ENCODE assay signal across 20 cellular contexts in genomic region chr11:17531818-17532131, GRCh38. TPM values are rescaled to one million over a fixed set of nuclear protein-coding genes. Genes with fewer than 3 reads are reported as not detected.
A peak's percentile ranks its signal among the peaks of the same experiment; 100 is the strongest.
DNase-seq lines count a peak whose midpoint lies in the region; ATAC-seq and TF ChIP-seq lines count a peak whose summit lies in the region.
"Had no signal": no experiment of that assay in that cellular context is flagged by ENCODE, and none has a peak within 500 bp of the region (broad histone marks: within the 10 kb centered on the region; RNA-seq: fewer than 3 reads in every experiment).

No MANE protein-coding gene starts in this region.

- H3K9me3 ChIP-seq in SJCRH30 (replicated peaks) = no peaks in the 10 kb centered on the region
- no peaks in the 10 kb centered on the region for H3K9me3 ChIP-seq in hepatocyte (ENCODE audit: low read depth)
- no peaks in the 10 kb centered on the region for H3K9me3 ChIP-seq in transverse colon
- H3K9me3 ChIP-seq: upper lobe of right lung had no signal

- peaks cover 9 to 31% of the 10 kb centered on the region in 2 donors for H3K27me3 Mint-ChIP-seq in stimulated activated naive B cell treated with anti-CD40 and anti-IgM and Interleukin-4, amounts not matched to agents 10 μg/mL and 1 μg/mL and 100 μg/mL, for 72 hours

- TF ChIP-seq POLR2A in transverse colon (IDR thresholded peaks at IDR 0.05) = no peak

- H3K9me3 Mint-ChIP-seq in stimulated activated naive B cell treated with anti-CD40 and anti-IgM and Interleukin-4, amounts not matched to agents 10 μg/mL and 1 μg/mL and 100 μg/mL, for 72 hours = no peaks in the 10 kb centered on the region

- H3K4me3 Mint-ChIP-seq in stimulated activated naive B cell treated with anti-CD40 and anti-IgM and Interleukin-4, amounts not matched to agents 10 μg/mL and 1 μg/mL and 100 μg/mL, for 72 hours = no peak overlapping the region
- H3K4me3 Mint-ChIP-seq: IgD-negative memory B cell had no signal

- H3K4me3 ChIP-seq in SJCRH30 (no peak overlapping the region), hepatocyte (no peak overlapping the region), transverse colon (no peak overlapping the region)
- H3K4me3 ChIP-seq: upper lobe of right lung had no signal

- no peaks in the 10 kb centered on the region for H3K27me3 ChIP-seq in SJCRH30
- no peaks in the 10 kb centered on the region for H3K27me3 ChIP-seq in hepatocyte
- H3K27me3 ChIP-seq in transverse colon = no peaks in the 10 kb centered on the region
- H3K27me3 ChIP-seq: upper lobe of right lung had no signal

- no peak overlapping the region for H3K27ac Mint-ChIP-seq in stimulated activated naive B cell treated with anti-CD40 and anti-IgM and Interleukin-4, amounts not matched to agents 10 μg/mL and 1 μg/mL and 100 μg/mL, for 72 hours
- H3K27ac Mint-ChIP-seq: IgD-negative memory B cell, progenitor cell of endocrine pancreas had no signal

- peaks cover 5% of the 10 kb centered on the region for H4K20me1 ChIP-seq in hepatocyte (ENCODE audit: insufficient read depth, poor library complexity, severe bottlenecking)

- WGBS in hepatocyte (ENCODE audit: low lambda C conversion rate, missing lambda C conversion rate) = 50% methylated on average over 3 of the region's 3 CpGs
- 33 to 48% methylated on average over 3 of the region's 3 CpGs for WGBS in transverse colon (ENCODE audit: low coverage in 1 of 2), 2 donors

- TF ChIP-seq CTCF in hepatocyte (IDR thresholded peaks at IDR 0.05; ENCODE audit: poor library complexity) = no peak
- TF ChIP-seq CTCF in transverse colon (IDR thresholded peaks at IDR 0.05) = no peak

- no peak overlapping the region for H2AFZ ChIP-seq in hepatocyte

- ATAC-seq in left cardiac atrium = peak; percentile 65 to 93
- no peak for ATAC-seq in stimulated activated naive B cell treated with anti-CD40 and anti-IgM and Interleukin-4, amounts not matched to agents 10 μg/mL and 1 μg/mL and 100 μg/mL, for 72 hours (replicated peaks)
- ATAC-seq: upper lobe of right lung had no signal

- H3K36me3 Mint-ChIP-seq in stimulated activated naive B cell treated with anti-CD40 and anti-IgM and Interleukin-4, amounts not matched to agents 10 μg/mL and 1 μg/mL and 100 μg/mL, for 72 hours = no peaks in the 10 kb centered on the region
- H3K36me3 Mint-ChIP-seq: IgD-negative memory B cell had no signal

- peaks cover 44% of the 10 kb centered on the region for H3K79me2 ChIP-seq in hepatocyte

- TF ChIP-seq EP300 in transverse colon (IDR thresholded peaks at IDR 0.05; ENCODE audit: low read depth) = no peak

- no peaks in the 10 kb centered on the region for H3K4me1 Mint-ChIP-seq in stimulated activated naive B cell treated with anti-CD40 and anti-IgM and Interleukin-4, amounts not matched to agents 10 μg/mL and 1 μg/mL and 100 μg/mL, for 72 hours
- H3K4me1 Mint-ChIP-seq: IgD-negative memory B cell had no signal

- H3K4me1 ChIP-seq in SJCRH30 (peaks cover 40% of the 10 kb centered on the region), hepatocyte (ENCODE audit: insufficient read depth) (peaks cover 23% of the 10 kb centered on the region), transverse colon (peaks cover 0 to 15% (median 7%) of the 10 kb centered on the region in 4 donors)
- H3K4me1 ChIP-seq: upper lobe of right lung had no signal

- intact Hi-C loops in left cardiac atrium (cut with DNase I) = no loop called here
- intact Hi-C loops in cardiac septum (cut with DNase I) = no loop called here
- intact Hi-C loops in transverse colon (cut with DNase I; ENCODE audit: low total_unique reads) = no loop called here

- in situ Hi-C loops in transverse colon (cut with MboI; ENCODE audit: low pct_ligation_motif_present in 1 of 4, low pct_unique_long_range_greater_than_20kb in 1 of 4, low sequenced_read_pairs in 3 of 4) = no loop called here

- no peaks in the 10 kb centered on the region for H3K36me3 ChIP-seq in SJCRH30
- no peaks in the 10 kb centered on the region for H3K36me3 ChIP-seq in hepatocyte (replicated peaks; ENCODE audit: insufficient read depth, low read depth)
- no peaks in the 10 kb centered on the region for H3K36me3 ChIP-seq in transverse colon
- H3K36me3 ChIP-seq: upper lobe of right lung, WERI-Rb-1 had no signal

- DNase-seq in left cardiac atrium = no peak
- DNase-seq in cardiac septum (ENCODE audit: low spot score) = no peak
- peak; percentile 66 to 77 for DNase-seq in SJCRH30
- DNase-seq in hepatocyte (ENCODE audit: low spot score) = peak; percentile 80
- DNase-seq in transverse colon = peak; percentile 31
- DNase-seq in stimulated activated naive B cell treated with anti-CD40 and anti-IgM and Interleukin-4, amounts not matched to agents 10 μg/mL and 1 μg/mL and 100 μg/mL, for 72 hours = no peak
- DNase-seq in NCI-H526 (lab: John Stamatoyannopoulos, UW) = no peak
- no peak for DNase-seq in amniotic stem cell (lab: John Stamatoyannopoulos, UW)
- DNase-seq: central memory CD4-positive, alpha-beta T cell; H7; islet precursor cell; stimulated activated CD8-positive, alpha-beta memory T cell treated with anti-CD3 and anti-CD28 coated beads, Interleukin-4, amount 100 ng/mL, for 48 hours; SW 1271; upper lobe of right lung; WERI-Rb-1 had no signal

- H3K4me2 ChIP-seq in hepatocyte = no peak overlapping the region

- H3K27ac ChIP-seq in SJCRH30 (0 out of 2 replicates have a peak overlapping the region, but pooled peaks have one; percentile 8), hepatocyte (peak overlapping the region; percentile 89), transverse colon (peak overlapping the region in 1 of 4 donors; percentile 36)
- H3K27ac ChIP-seq: upper lobe of right lung, WERI-Rb-1 had no signal

- H3K9me2 ChIP-seq in hepatocyte (replicated peaks; ENCODE audit: insufficient read depth) = no peaks in the 10 kb centered on the region

RNA-seq across cellular contexts. Expression of gene USH1C, which starts 12.4 kb away (rescaled TPM):
- total RNA-seq in left cardiac atrium = under 1 TPM in 1 of 2 donors, not detected in 1; 0.88 TPM
- not detected for total RNA-seq in cardiac septum
- total RNA-seq in SJCRH30 (2014; rRNA removed; shearing (Covaris generic)) = 0.35 and 0.47 TPM in 2 replicates
- total RNA-seq in hepatocyte = 58.8 and 60.6 TPM in 2 replicates
- polyA plus RNA-seq in hepatocyte = 54.0 and 54.3 TPM in 2 replicates
- 1,000 to 10,000 TPM in 1 of 4 donors, 100 to 1,000 TPM in 3; 110 to 1,022 (median 157) TPM for total RNA-seq in transverse colon
- total RNA-seq: activated CD8-positive, alpha-beta memory T cell treated with anti-CD3 and anti-CD28 coated beads for 36 hours; glomerular endothelial cell; mononuclear cell; upper lobe of right lung had no signal
- polyA plus RNA-seq: IgD-negative memory B cell had no signal

RNA-seq across cellular contexts. Expression of gene OTOG, which starts 15.3 kb away (rescaled TPM):
- not detected for total RNA-seq in left cardiac atrium
- total RNA-seq in cardiac septum = not detected
- total RNA-seq in SJCRH30 (2014; rRNA removed; shearing (Covaris generic)) = 3.3 and 5.9 TPM in 2 replicates
- 0.16 and 0.27 TPM in 2 replicates for total RNA-seq in hepatocyte
- 0.06 and 2.0 TPM in 2 replicates for polyA plus RNA-seq in hepatocyte
- total RNA-seq in transverse colon = not detected
- total RNA-seq: activated CD8-positive, alpha-beta memory T cell treated with anti-CD3 and anti-CD28 coated beads for 36 hours; glomerular endothelial cell; mononuclear cell; upper lobe of right lung had no signal
- polyA plus RNA-seq: IgD-negative memory B cell had no signal

RNA-seq across cellular contexts. Expression of gene ABCC8, which starts 55.1 kb away (rescaled TPM):
- total RNA-seq in left cardiac atrium (1 to 10 TPM in 1 of 2 donors, under 1 TPM in 1; 0.99 to 1.9 TPM), cardiac septum (3.9 TPM), hepatocyte (0.88 and 2.2 TPM in 2 replicates), transverse colon (1 to 10 TPM in 3 of 4 donors, under 1 TPM in 1; 0.40 to 4.0 (median 3.5) TPM)
- total RNA-seq in SJCRH30 (2014; rRNA removed; shearing (Covaris generic)) = not detected in 2 replicates
- polyA plus RNA-seq in hepatocyte = 0.89 TPM in 1 of 2 replicates, not detected in the other
- total RNA-seq: activated CD8-positive, alpha-beta memory T cell treated with anti-CD3 and anti-CD28 coated beads for 36 hours; glomerular endothelial cell had no signal
- polyA plus RNA-seq: IgD-negative memory B cell had no signal

Comparison
In these comparisons a context has a peak if more than half of its experiments do, and no peak if none do; other contexts are left out.
1. ATAC-seq: peak in left cardiac atrium (2 of 2); none in stimulated activated naive B cell treated with anti-CD40 and anti-IgM and Interleukin-4, amounts not matched to agents 10 μg/mL and 1 μg/mL and 100 μg/mL, for 72 hours (0 of 2).
2. DNase-seq: peak in SJCRH30 (2 of 2), hepatocyte (single experiment) and transverse colon (single experiment); none in left cardiac atrium (single experiment), cardiac septum (single experiment), stimulated activated naive B cell treated with anti-CD40 and anti-IgM and Interleukin-4, amounts not matched to agents 10 μg/mL and 1 μg/mL and 100 μg/mL, for 72 hours (single experiment), NCI-H526 (0 of 2) and amniotic stem cell (single experiment).
3. RNA of gene USH1C, which starts 12.4 kb away (total RNA-seq): 110 to 1,022 TPM in transverse colon and 58.8 to 60.6 TPM in hepatocyte; 0.88 TPM in left cardiac atrium, 0.35 to 0.47 TPM in SJCRH30 and not detected in cardiac septum (single experiment); every median in the first group is over 10 times any median in the second.